Comparison of ENCODE assay signal across 8 cellular contexts in the genomic region with DNA sequence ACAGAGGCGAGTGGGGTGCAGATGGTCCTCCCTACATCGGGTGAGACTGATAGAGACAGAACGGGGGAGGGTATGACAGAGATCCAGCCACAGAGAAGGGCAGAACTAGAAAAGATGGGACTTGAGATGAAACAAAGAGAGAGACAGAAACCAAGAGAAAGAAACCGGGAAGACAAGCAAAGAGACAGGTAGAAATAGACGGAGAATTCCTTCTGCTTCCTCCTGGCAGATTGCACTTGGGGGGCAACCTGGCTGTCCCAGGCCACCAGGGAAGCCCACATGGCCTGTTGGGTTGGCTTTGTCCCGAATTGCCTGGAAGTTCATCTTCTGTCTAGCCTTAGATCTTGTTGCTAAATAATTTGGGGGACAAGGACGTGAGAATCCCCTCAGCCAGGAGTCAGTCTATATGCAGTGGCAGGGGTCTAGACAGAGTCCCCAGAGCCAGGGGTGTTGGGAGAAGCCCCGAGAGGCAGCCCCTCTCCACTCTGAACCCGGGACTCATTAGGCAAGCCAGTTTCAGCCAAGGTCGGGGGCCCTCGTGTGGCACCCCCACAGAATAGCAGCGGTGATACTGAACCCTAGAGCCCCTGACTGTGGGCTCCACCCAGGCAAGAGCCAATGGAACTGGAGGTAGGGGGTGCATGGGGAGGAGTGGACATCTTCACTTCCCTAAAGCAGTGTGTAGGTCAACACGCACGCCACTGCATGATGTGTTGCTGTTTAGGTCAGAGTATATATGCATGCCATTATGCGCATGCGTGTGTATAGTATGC. TPM values are rescaled to one million over a fixed set of nuclear protein-coding genes. Genes with fewer than 3 reads are reported as not detected.
DNase-seq lines count a peak whose midpoint lies in the region; ATAC-seq, FAIRE-seq and TF ChIP-seq lines count a peak whose summit lies in the region.

No MANE protein-coding gene starts in this region.

- no peak overlapping the region for H3K18ac ChIP-seq in IMR-90 (ENCODE audit: low read depth, low read length)

- no peak overlapping the region for H3K56ac ChIP-seq in IMR-90 (ENCODE audit: extremely low read depth, insufficient read depth, low read length)

- no peak overlapping the region for H4K91ac ChIP-seq in IMR-90 (ENCODE audit: insufficient read depth, low read depth, low read length)

- H2AK5ac ChIP-seq in IMR-90 (ENCODE audit: low read depth, low read length) = no peak overlapping the region

- WGBS in IMR-90 (ENCODE audit: extremely low coverage in 2 of 2, insufficient read length in 1 of 2), 2 experiments = 28% methylated on average over 9 of the region's 16 CpGs; no CpG with 5 or more reads in 1 of the 2 experiments

- TF ChIP-seq CTCF in D721Med (IDR thresholded peaks at IDR 0.05; ENCODE audit: insufficient read depth, missing control alignments) (peak; percentile 42), IMR-90 (conservative IDR thresholded peaks at IDR 0.05; ENCODE audit: low read depth, low read length) (0 out of 2 replicates have a peak, but pooled peaks have one; percentile 25)

- in situ Hi-C loops in IMR-90 (cut with MboI; ENCODE audit: low sequenced_read_pairs) = loop anchor here (25.0 kb wide), 1 partner anchor 467 kb away; the partner anchor contains the start of gene MRPS23

- peak overlapping the region; percentile 37 for H2AK9ac ChIP-seq in IMR-90 (replicated peaks; ENCODE audit: low read depth, low read length, poor library complexity)

- H4K5ac ChIP-seq in IMR-90 (ENCODE audit: low read depth, low read length) = no peak overlapping the region

- no peak overlapping the region for H2BK5ac ChIP-seq in IMR-90 (ENCODE audit: low read depth, low read length, poor library complexity, severe bottlenecking)

- ATAC-seq in GM21447 (IDR thresholded peaks at IDR 0.05; ENCODE audit: unreplicated experiment) (peak; percentile 38), IMR-90 (ENCODE audit: low read depth) (peak; percentile 38; the same call in 1 of the 2 replicates)

- no peak for TF ChIP-seq RAD21 in IMR-90 (IDR thresholded peaks at IDR 0.05; ENCODE audit: low read length)

- H3K9me1 ChIP-seq in IMR-90 (ENCODE audit: insufficient read depth, low read length) = peaks cover 7% of the 10 kb centered on the region; the same call in 1 of the 2 replicates

- H3K4ac ChIP-seq in IMR-90 (ENCODE audit: low read depth, low read length) = no peak overlapping the region

- dilution Hi-C loops in IMR-90 (cut with HindIII; ENCODE audit: low sequenced_read_pairs, unreplicated experiment) = no loop called here

- peak overlapping the region; percentile 38; the same call in 1 of the 2 replicates for H3K23ac ChIP-seq in IMR-90 (ENCODE audit: low read depth, low read length)

- peaks cover 8% of the 10 kb centered on the region for H3K4me1 ChIP-seq in IMR-90 (ENCODE audit: control insufficient read depth, insufficient read depth, low read length)
- peaks cover 37% of the 10 kb centered on the region for H3K4me1 ChIP-seq in effector memory CD4-positive, alpha-beta T cell (ENCODE audit: control insufficient read depth, insufficient read depth, low read length, poor library complexity, severe bottlenecking)

- no peaks in the 10 kb centered on the region for H3K9me3 ChIP-seq in IMR-90 (ENCODE audit: control insufficient read depth, insufficient read depth, low read length)
- no peaks in the 10 kb centered on the region for H3K9me3 ChIP-seq in effector memory CD4-positive, alpha-beta T cell (ENCODE audit: control insufficient read depth, low read length)

- H3K4me3 ChIP-seq in IMR-90 (ENCODE audit: insufficient read depth, low read depth, low read length) = no peak overlapping the region
- peak overlapping the region; percentile 98 for H3K4me3 ChIP-seq in effector memory CD4-positive, alpha-beta T cell (ENCODE audit: insufficient read depth, low read depth, low read length, poor library complexity, severe bottlenecking)

- H3K27ac ChIP-seq in IMR-90 (ENCODE audit: insufficient read depth, low read length) = no peak overlapping the region
- H3K27ac ChIP-seq in effector memory CD4-positive, alpha-beta T cell (ENCODE audit: insufficient read depth, low read length, poor library complexity, severe bottlenecking) = peak overlapping the region; percentile 98

- peaks cover 5% of the 10 kb centered on the region; the same call in 1 of the 2 replicates for H3K27me3 ChIP-seq in IMR-90 (ENCODE audit: control insufficient read depth, insufficient read depth, low read length)
- no peaks in the 10 kb centered on the region for H3K27me3 ChIP-seq in effector memory CD4-positive, alpha-beta T cell (replicated peaks; ENCODE audit: control insufficient read depth, insufficient read depth, low read length, poor library complexity, severe bottlenecking)

- H3K9ac ChIP-seq in IMR-90 (ENCODE audit: low read depth, low read length) = no peak overlapping the region

- H3K36me3 ChIP-seq in IMR-90 (ENCODE audit: control insufficient read depth, insufficient read depth, low read length) = no peaks in the 10 kb centered on the region
- H3K36me3 ChIP-seq in effector memory CD4-positive, alpha-beta T cell (ENCODE audit: control insufficient read depth, insufficient read depth, low read length) = peaks cover 23% of the 10 kb centered on the region

- no peak overlapping the region; the same call in 1 of the 2 replicates for H3K4me2 ChIP-seq in IMR-90 (ENCODE audit: low read depth, low read length)

- CTCF ChIA-PET in IMR-90 (lab: Yijun Ruan, JAX) = no interaction called here

- no peak overlapping the region for H2BK20ac ChIP-seq in IMR-90 (ENCODE audit: low read depth, low read length)

- H3K14ac ChIP-seq in IMR-90 (replicated peaks; ENCODE audit: low read depth, low read length) = no peak overlapping the region

- H4K8ac ChIP-seq in IMR-90 (ENCODE audit: low read depth in 2 of 2, low read length in 2 of 2) = no peak overlapping the region

- intact Hi-C loops in IMR-90 (cut with micrococcal nuclease) = no loop called here

- no peak overlapping the region for H2AFZ ChIP-seq in IMR-90 (replicated peaks; ENCODE audit: low read length, poor library complexity)

- H3K79me1 ChIP-seq in IMR-90 (ENCODE audit: low read depth in 1 of 2, low read length in 2 of 2) = no peaks in the 10 kb centered on the region

- H4K20me1 ChIP-seq in IMR-90 (ENCODE audit: insufficient read depth, low read length) = no peaks in the 10 kb centered on the region

- no peak overlapping the region for H2BK15ac ChIP-seq in IMR-90 (ENCODE audit: low read depth, low read length)

- DNase-seq in D721Med (ENCODE audit: insufficient read length, low spot score) (peak; percentile 31), IMR-90 (no peak), pons (ENCODE audit: low spot score) (peak; percentile 72), AG08395 (ENCODE audit: low spot score) (no peak), AG08396 (ENCODE audit: low spot score) (no peak)
- DNase-seq in activated CD4-positive, alpha-beta T cell treated with anti-CD3 and anti-CD28 coated beads for 4 hours = peak; percentile 76 to 86
- DNase-seq in effector memory CD4-positive, alpha-beta T cell = peak; percentile 39 to 57 (median 55)

- no TSS peak for BruUV-seq in IMR-90 (replicated peaks; lab: Mats Ljungman, UMichigan)

- TF ChIP-seq POLR2A in IMR-90 (IDR thresholded peaks at IDR 0.05; ENCODE audit: low read depth, low read length) = no peak

- H2BK120ac ChIP-seq in IMR-90 (ENCODE audit: low read depth, low read length) = no peak overlapping the region

- POLR2A ChIA-PET in IMR-90 (lab: Charles Lee; ENCODE audit: unreplicated experiment) = no interaction called here

- no peak for FAIRE-seq in D721Med (lab: Jason Lieb, UNC)

TF ChIP-seq in IMR-90, 13 proteins besides CTCF, POLR2A, EP300 and RAD21:
- no peak for TF ChIP-seq CHD1 (IDR thresholded peaks at IDR 0.05; ENCODE audit: low read depth, low read length)
- TF ChIP-seq CEBPB (IDR thresholded peaks at IDR 0.05; ENCODE audit: low read depth, low read length) = no peak
- no peak for TF ChIP-seq SMC3 (IDR thresholded peaks at IDR 0.05; ENCODE audit: low read depth, low read length)
- no peak for TF ChIP-seq MXI1 (IDR thresholded peaks at IDR 0.05; ENCODE audit: borderline replicate concordance, low read depth, low read length)
- TF ChIP-seq MAFK (IDR thresholded peaks at IDR 0.05; ENCODE audit: low read depth, low read length) = no peak
- TF ChIP-seq BHLHE40 (IDR thresholded peaks at IDR 0.05; ENCODE audit: low read depth, low read length) = no peak
- no peak for TF ChIP-seq RCOR1 (IDR thresholded peaks at IDR 0.05; ENCODE audit: insufficient replicate concordance, low read length)
- TF ChIP-seq ELK1 (IDR thresholded peaks at IDR 0.05; ENCODE audit: borderline replicate concordance, low read depth, low read length) = no peak

RNA-seq across cellular contexts. Expression of gene TSPOAP1, which starts 0.6 kb away (rescaled TPM):
- 0.56 and 0.90 TPM in 2 replicates for total RNA-seq in IMR-90 (2012; rRNA removed)
- polyA plus RNA-seq in IMR-90 (2012; rRNA removed) = 1.2 and 1.6 TPM in 2 replicates
- 0.18 and 0.74 TPM in 2 replicates for polyA plus RNA-seq in IMR-90 (2012; cell fraction: cytosol; rRNA removed)
- 9.6 and 10.6 TPM in 2 replicates for polyA plus RNA-seq in IMR-90 (2012; cell fraction: nucleus; rRNA removed; ENCODE audit: low replicate concordance)

RNA-seq across cellular contexts. Expression of gene SUPT4H1, which starts 22.8 kb away (rescaled TPM):
- total RNA-seq in IMR-90 (2012; rRNA removed) = 51.6 and 83.6 TPM in 2 replicates
- polyA plus RNA-seq in IMR-90 (2012; rRNA removed) = 97.3 and 129 TPM in 2 replicates
- polyA plus RNA-seq in IMR-90 (2012; cell fraction: cytosol; rRNA removed) = 64.1 and 109 TPM in 2 replicates
- polyA plus RNA-seq in IMR-90 (2012; cell fraction: nucleus; rRNA removed; ENCODE audit: low replicate concordance) = 30.0 and 85.6 TPM in 2 replicates

RNA-seq across cellular contexts. Expression of gene MPO, which starts 48.5 kb away (rescaled TPM):
- total RNA-seq in IMR-90 (2012; rRNA removed) = not detected in 2 replicates
- polyA plus RNA-seq in IMR-90 (2012; rRNA removed) = not detected in 2 replicates
- polyA plus RNA-seq in IMR-90 (2012; cell fraction: cytosol; rRNA removed) = 0.03 TPM in 1 of 2 replicates, not detected in the other
- 0.02 TPM in 1 of 2 replicates, not detected in the other for polyA plus RNA-seq in IMR-90 (2012; cell fraction: nucleus; rRNA removed; ENCODE audit: low replicate concordance)

Comparison
In these comparisons a context has a peak if more than half of its experiments do, and no peak if none do; other contexts are left out.
1. DNase-seq: peak in D721Med (single experiment), activated CD4-positive, alpha-beta T cell treated with anti-CD3 and anti-CD28 coated beads for 4 hours (2 of 2), effector memory CD4-positive, alpha-beta T cell (3 of 3) and pons (single experiment); none in IMR-90 (single experiment), AG08395 (single experiment) and AG08396 (single experiment).